1 cellular context compared by ENCODE assay signal in the genomic region with DNA sequence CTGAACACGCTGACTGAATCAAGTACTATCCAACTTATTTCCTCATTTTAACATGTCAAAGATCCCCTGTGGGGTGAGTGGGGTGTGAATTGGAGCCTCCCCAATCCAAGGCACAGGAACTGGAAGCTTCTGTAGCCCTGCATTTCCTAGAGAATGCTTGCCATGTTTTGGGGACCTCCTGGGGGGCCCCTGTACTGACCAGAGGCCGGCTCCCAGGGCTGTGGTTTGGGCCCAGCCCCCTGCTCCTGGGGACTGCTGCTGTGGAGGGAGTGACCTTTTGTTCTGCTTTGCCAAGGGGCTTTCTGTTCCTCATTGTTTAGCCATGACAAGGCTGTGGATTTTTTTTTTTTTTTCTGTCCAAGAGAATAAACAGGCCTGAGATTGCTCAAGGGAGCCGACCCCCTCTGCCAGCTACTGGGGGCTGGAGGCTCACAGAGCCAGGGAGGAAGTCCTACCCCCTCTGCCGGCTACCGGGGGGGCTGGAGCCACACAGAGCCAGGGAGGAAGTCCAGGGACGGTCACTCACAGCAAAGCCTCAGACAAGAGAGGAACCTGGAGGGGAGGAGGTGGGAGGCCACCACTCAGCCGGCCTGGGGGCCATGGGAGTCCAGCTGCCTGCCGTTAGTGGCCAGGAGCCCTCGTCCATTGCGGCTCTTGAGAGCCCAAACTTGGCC.
TF ChIP-seq lines count a peak whose summit lies in the region.

No MANE protein-coding gene starts in this region.

TF ChIP-seq in GM12878, 131 proteins besides CTCF, POLR2A, EP300 and RAD21 (continued from another document):
- TF ChIP-seq HCFC1 (IDR thresholded peaks at IDR 0.05; ENCODE audit: low read length), result no peak
- TF ChIP-seq, protein P1, sequence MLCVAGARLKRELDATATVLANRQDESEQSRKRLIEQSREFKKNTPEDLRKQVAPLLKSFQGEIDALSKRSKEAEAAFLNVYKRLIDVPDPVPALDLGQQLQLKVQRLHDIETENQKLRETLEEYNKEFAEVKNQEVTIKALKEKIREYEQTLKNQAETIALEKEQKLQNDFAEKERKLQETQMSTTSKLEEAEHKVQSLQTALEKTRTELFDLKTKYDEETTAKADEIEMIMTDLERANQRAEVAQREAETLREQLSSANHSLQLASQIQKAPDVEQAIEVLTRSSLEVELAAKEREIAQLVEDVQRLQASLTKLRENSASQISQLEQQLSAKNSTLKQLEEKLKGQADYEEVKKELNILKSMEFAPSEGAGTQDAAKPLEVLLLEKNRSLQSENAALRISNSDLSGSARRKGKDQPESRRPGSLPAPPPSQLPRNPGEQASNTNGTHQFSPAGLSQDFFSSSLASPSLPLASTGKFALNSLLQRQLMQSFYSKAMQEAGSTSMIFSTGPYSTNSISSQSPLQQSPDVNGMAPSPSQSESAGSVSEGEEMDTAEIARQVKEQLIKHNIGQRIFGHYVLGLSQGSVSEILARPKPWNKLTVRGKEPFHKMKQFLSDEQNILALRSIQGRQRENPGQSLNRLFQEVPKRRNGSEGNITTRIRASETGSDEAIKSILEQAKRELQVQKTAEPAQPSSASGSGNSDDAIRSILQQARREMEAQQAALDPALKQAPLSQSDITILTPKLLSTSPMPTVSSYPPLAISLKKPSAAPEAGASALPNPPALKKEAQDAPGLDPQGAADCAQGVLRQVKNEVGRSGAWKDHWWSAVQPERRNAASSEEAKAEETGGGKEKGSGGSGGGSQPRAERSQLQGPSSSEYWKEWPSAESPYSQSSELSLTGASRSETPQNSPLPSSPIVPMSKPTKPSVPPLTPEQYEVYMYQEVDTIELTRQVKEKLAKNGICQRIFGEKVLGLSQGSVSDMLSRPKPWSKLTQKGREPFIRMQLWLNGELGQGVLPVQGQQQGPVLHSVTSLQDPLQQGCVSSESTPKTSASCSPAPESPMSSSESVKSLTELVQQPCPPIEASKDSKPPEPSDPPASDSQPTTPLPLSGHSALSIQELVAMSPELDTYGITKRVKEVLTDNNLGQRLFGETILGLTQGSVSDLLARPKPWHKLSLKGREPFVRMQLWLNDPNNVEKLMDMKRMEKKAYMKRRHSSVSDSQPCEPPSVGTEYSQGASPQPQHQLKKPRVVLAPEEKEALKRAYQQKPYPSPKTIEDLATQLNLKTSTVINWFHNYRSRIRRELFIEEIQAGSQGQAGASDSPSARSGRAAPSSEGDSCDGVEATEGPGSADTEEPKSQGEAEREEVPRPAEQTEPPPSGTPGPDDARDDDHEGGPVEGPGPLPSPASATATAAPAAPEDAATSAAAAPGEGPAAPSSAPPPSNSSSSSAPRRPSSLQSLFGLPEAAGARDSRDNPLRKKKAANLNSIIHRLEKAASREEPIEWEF (IDR thresholded peaks at IDR 0.05; ENCODE audit: insufficient replicate concordance, low read depth, low read length), result no peak
- TF ChIP-seq ZBED1 (IDR thresholded peaks at IDR 0.05; ENCODE audit: borderline replicate concordance), result no peak
- no peak for TF ChIP-seq POLR2AphosphoS2 (IDR thresholded peaks at IDR 0.05; ENCODE audit: low read depth, low read length)
- TF ChIP-seq, protein P2, sequence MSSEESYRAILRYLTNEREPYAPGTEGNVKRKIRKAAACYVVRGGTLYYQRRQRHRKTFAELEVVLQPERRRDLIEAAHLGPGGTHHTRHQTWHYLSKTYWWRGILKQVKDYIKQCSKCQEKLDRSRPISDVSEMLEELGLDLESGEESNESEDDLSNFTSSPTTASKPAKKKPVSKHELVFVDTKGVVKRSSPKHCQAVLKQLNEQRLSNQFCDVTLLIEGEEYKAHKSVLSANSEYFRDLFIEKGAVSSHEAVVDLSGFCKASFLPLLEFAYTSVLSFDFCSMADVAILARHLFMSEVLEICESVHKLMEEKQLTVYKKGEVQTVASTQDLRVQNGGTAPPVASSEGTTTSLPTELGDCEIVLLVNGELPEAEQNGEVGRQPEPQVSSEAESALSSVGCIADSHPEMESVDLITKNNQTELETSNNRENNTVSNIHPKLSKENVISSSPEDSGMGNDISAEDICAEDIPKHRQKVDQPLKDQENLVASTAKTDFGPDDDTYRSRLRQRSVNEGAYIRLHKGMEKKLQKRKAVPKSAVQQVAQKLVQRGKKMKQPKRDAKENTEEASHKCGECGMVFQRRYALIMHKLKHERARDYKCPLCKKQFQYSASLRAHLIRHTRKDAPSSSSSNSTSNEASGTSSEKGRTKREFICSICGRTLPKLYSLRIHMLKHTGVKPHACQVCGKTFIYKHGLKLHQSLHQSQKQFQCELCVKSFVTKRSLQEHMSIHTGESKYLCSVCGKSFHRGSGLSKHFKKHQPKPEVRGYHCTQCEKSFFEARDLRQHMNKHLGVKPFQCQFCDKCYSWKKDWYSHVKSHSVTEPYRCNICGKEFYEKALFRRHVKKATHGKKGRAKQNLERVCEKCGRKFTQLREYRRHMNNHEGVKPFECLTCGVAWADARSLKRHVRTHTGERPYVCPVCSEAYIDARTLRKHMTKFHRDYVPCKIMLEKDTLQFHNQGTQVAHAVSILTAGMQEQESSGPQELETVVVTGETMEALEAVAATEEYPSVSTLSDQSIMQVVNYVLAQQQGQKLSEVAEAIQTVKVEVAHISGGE (CRISPR knock-in tag; IDR thresholded peaks at IDR 0.05), result no peak
- TF ChIP-seq ZBTB4 (CRISPR knock-in tag; IDR thresholded peaks at IDR 0.05), result no peak
- TF ChIP-seq IRF5 (IDR thresholded peaks at IDR 0.05; ENCODE audit: borderline replicate concordance), result no peak
- TF ChIP-seq NR2F1 (conservative IDR thresholded peaks at IDR 0.05), result peak; percentile 79
- no peak for TF ChIP-seq NFXL1 (IDR thresholded peaks at IDR 0.05; ENCODE audit: borderline replicate concordance)
- no peak for TF ChIP-seq CBX5 (IDR thresholded peaks at IDR 0.05; ENCODE audit: low read depth)
- no peak for TF ChIP-seq JUNB (IDR thresholded peaks at IDR 0.05)
- TF ChIP-seq MAX (IDR thresholded peaks at IDR 0.05; ENCODE audit: low read depth, low read length), result no peak
- TF ChIP-seq CBX3 (IDR thresholded peaks at IDR 0.05; ENCODE audit: borderline replicate concordance, low read depth), result no peak
- TF ChIP-seq DPF2 (IDR thresholded peaks at IDR 0.05), result 0 out of 2 replicates have a peak, but pooled peaks have one; percentile 19
- no peak for TF ChIP-seq NR2C1 (IDR thresholded peaks at IDR 0.05)
- TF ChIP-seq POU2F2 (IDR thresholded peaks at IDR 0.05; ENCODE audit: borderline replicate concordance, low read depth, low read length), result no peak
- TF ChIP-seq SUZ12 (IDR thresholded peaks at IDR 0.05; ENCODE audit: unreplicated experiment), result no peak
- no peak for TF ChIP-seq BACH1 (IDR thresholded peaks at IDR 0.05; ENCODE audit: borderline replicate concordance)
- TF ChIP-seq SMC3 (IDR thresholded peaks at IDR 0.05; ENCODE audit: borderline replicate concordance, low read length), result peak; percentile 16; the same call in 1 of the 2 replicates
